Comparison of ENCODE assay signal across 8 cellular contexts in genomic region chr10:24465124-24465874, GRCh38.
DNase-seq lines count a peak whose midpoint lies in the region; ATAC-seq, FAIRE-seq and TF ChIP-seq lines count a peak whose summit lies in the region.

No MANE protein-coding gene starts in this region.

- H3K4me3 ChIP-seq in AG09309 (ENCODE audit: control insufficient read depth, low read depth, low read length): no peak overlapping the region
- peak overlapping the region; percentile 66 for H3K4me3 ChIP-seq in LNCaP clone FGC (ENCODE audit: low read depth, low read length)
- H3K4me3 ChIP-seq in bronchial epithelial cell (ENCODE audit: low read depth, low read length): peak overlapping the region; percentile 1

- H3K27me3 ChIP-seq in bronchial epithelial cell (ENCODE audit: control insufficient read depth, insufficient read depth, low read length): no peaks in the 10 kb centered on the region

- DNase-seq in AG09309 (ENCODE audit: low read depth) (peak; percentile 93), LNCaP clone FGC (ENCODE audit: low read depth) (no peak), bronchial epithelial cell (ENCODE audit: low read depth) (peak; percentile 79), myocyte (ENCODE audit: low read depth) (peak; percentile 84), NCI-H1092 treated with DMSO at 0.1 percent for 48 hours (lab: John Stamatoyannopoulos, UW) (no peak), C1 segment of cervical spinal cord (lab: John Stamatoyannopoulos, UW) (no peak)

- FAIRE-seq in bronchial epithelial cell (lab: Jason Lieb, UNC): peak; percentile 62

- ATAC-seq in HG03039 (IDR thresholded peaks at IDR 0.05; ENCODE audit: unreplicated experiment) (no peak), HG03342 (IDR thresholded peaks at IDR 0.05; ENCODE audit: unreplicated experiment) (no peak)

- peaks cover 1% of the 10 kb centered on the region for H3K36me3 ChIP-seq in bronchial epithelial cell (ENCODE audit: control insufficient read depth, insufficient read depth, low read length)

- no peak for TF ChIP-seq CTCF in AG09309 (IDR thresholded peaks at IDR 0.05; ENCODE audit: control insufficient read depth, insufficient read depth, low read depth, low read length, missing control alignments)
- TF ChIP-seq CTCF in LNCaP clone FGC (IDR thresholded peaks at IDR 0.05; ENCODE audit: control insufficient read depth, extremely low read depth, insufficient read depth): no peak
- TF ChIP-seq CTCF in bronchial epithelial cell (IDR thresholded peaks at IDR 0.05; ENCODE audit: insufficient read depth, low read length, severe bottlenecking): no peak

Comparison
In these comparisons a context has a peak if more than half of its experiments do, and no peak if none do; other contexts are left out.
1. DNase-seq: peak in AG09309 (single experiment), bronchial epithelial cell (single experiment) and myocyte (single experiment); none in LNCaP clone FGC (single experiment), NCI-H1092 treated with DMSO at 0.1 percent for 48 hours (single experiment) and C1 segment of cervical spinal cord (0 of 14).